20 cellular contexts compared by ENCODE assay signal in genomic region chr10:92153-92552, GRCh38. TPM values are rescaled to one million over a fixed set of nuclear protein-coding genes. Genes with fewer than 3 reads are reported as not detected.
A peak's percentile ranks its signal among the peaks of the same experiment; 100 is the strongest.
DNase-seq lines count a peak whose midpoint lies in the region; ATAC-seq and TF ChIP-seq lines count a peak whose summit lies in the region.
"Had no signal": no experiment of that assay in that cellular context is flagged by ENCODE, and none has a peak within 500 bp of the region (broad histone marks: within the 10 kb centered on the region; RNA-seq: fewer than 3 reads in every experiment).

No MANE protein-coding gene starts in this region.

- peaks cover 4% of the 10 kb centered on the region; the same call in 1 of the 2 replicates for H3F3A ChIP-seq in PC-9 (ENCODE audit: insufficient read depth, low read depth)

- intact Hi-C loops in PC-9 (cut with micrococcal nuclease; ENCODE audit: unreplicated experiment), result no loop called here
- intact Hi-C loops in thyroid gland (cut with DNase I), result no loop called here

- H3K27me3 ChIP-seq in PC-9 (ENCODE audit: insufficient read depth, low read depth) (no peaks in the 10 kb centered on the region), lung (ENCODE audit: control insufficient read depth, insufficient read depth) (no peaks in the 10 kb centered on the region), thyroid gland (no peaks in the 10 kb centered on the region), BE2C (no peaks in the 10 kb centered on the region)

- no TSS peak for BruUV-seq in PC-9 (replicated peaks; lab: Mats Ljungman, UMichigan)

- DNase-seq in DMS53 (lab: John Stamatoyannopoulos, UW) (peak; percentile 39), DMS53 treated with DMSO at 0.1 percent for 48 hours (lab: John Stamatoyannopoulos, UW; ENCODE audit: unreplicated experiment) (no peak), PC-9 (no peak), lung (ENCODE audit: low spot score) (peak; percentile 22), thyroid gland (peak; percentile 73 to 75), BE2C (no peak)
- DNase-seq: 8988T, GDM1, HCEC 1CT, KG1, NCI-H1092, NCI-H1694, NCI-H2107, NCI-H2227 treated with DMSO at 0.1 percent for 48 hours, NCI-H69, SW 1271 had no signal

- H3K9me3 ChIP-seq in PC-9 (ENCODE audit: insufficient read depth, low read depth) (peaks cover 7% of the 10 kb centered on the region; the same call in 1 of the 2 replicates), lung (ENCODE audit: control insufficient read depth in 2 of 2, insufficient read depth in 1 of 2, low read length in 1 of 2) (peaks cover 5 to 9% of the 10 kb centered on the region in 2 donors), thyroid gland (no peaks in the 10 kb centered on the region), BE2C (no peaks in the 10 kb centered on the region; the same call in 1 of the 2 replicates)

- H3K4me3 ChIP-seq in PC-9, result no peak overlapping the region
- H3K4me3 ChIP-seq in lung, result no peak overlapping the region
- no peak overlapping the region for H3K4me3 ChIP-seq in thyroid gland (replicated peaks in 1 of 3)
- H3K4me3 ChIP-seq in BE2C (ENCODE audit: low read depth, low read length), result no peak overlapping the region

- H3K27ac ChIP-seq in PC-9 (peak overlapping the region; percentile 43; the same call in 1 of the 2 replicates), lung (ENCODE audit: low read depth in 1 of 2, low read length in 1 of 2) (peak overlapping the region in 1 of 2 donors; percentile 66), thyroid gland (peak overlapping the region; percentile 95 to 98 (median 97))

- POLR2A ChIA-PET in PC-9 (lab: Charles Lee; ENCODE audit: unreplicated experiment), result no interaction called here

- no peaks in the 10 kb centered on the region for H4K20me1 ChIP-seq in PC-9 (ENCODE audit: insufficient read depth)

- H3K36me3 ChIP-seq in PC-9 (ENCODE audit: low read depth), result no peaks in the 10 kb centered on the region
- H3K36me3 ChIP-seq in lung (ENCODE audit: control insufficient read depth in 2 of 2, insufficient read depth in 2 of 2, low read length in 2 of 2), result no peaks in the 10 kb centered on the region
- no peaks in the 10 kb centered on the region for H3K36me3 ChIP-seq in thyroid gland
- no peaks in the 10 kb centered on the region for H3K36me3 ChIP-seq in BE2C

- CTCF ChIA-PET in PC-9 (lab: Charles Lee), result interaction anchor here (0.6 kb wide), 1 partner anchor 15 kb away, joined by 3 read pairs; no protein-coding TSS in a partner anchor

- WGBS in lung, 2 donors, result 68 to 82% methylated on average over 4 of the region's 4 CpGs
- WGBS in thyroid gland, 2 donors, result 42 to 57% methylated on average over 4 of the region's 4 CpGs

- TF ChIP-seq POLR2A in thyroid gland (IDR thresholded peaks at IDR 0.05), result peak in 1 of 2 donors; percentile 0

- no peak for TF ChIP-seq CTCF in PC-9 (conservative IDR thresholded peaks at IDR 0.05)
- no peak for TF ChIP-seq CTCF in lung (IDR thresholded peaks at IDR 0.05; ENCODE audit: control extremely low read depth, extremely low read depth)
- no peak for TF ChIP-seq CTCF in thyroid gland (IDR thresholded peaks at IDR 0.05)
- TF ChIP-seq CTCF in BE2C (IDR thresholded peaks at IDR 0.05; ENCODE audit: low read depth, low read length), result no peak

- no peaks in the 10 kb centered on the region for H3K79me2 ChIP-seq in PC-9 (ENCODE audit: low read depth)

- H2AFZ ChIP-seq in PC-9, result no peak overlapping the region

- no peak for ATAC-seq in lung (ENCODE audit: insufficient read depth, low FRiP score)
- ATAC-seq in GM19351 (IDR thresholded peaks at IDR 0.05; ENCODE audit: unreplicated experiment), result no peak
- ATAC-seq in HG02642 (IDR thresholded peaks at IDR 0.05; ENCODE audit: poor library complexity, unreplicated experiment), result no peak
- ATAC-seq: CD8-positive, alpha-beta T cell had no signal

- H3K9me2 ChIP-seq in PC-9 (ENCODE audit: insufficient read depth), result no peaks in the 10 kb centered on the region

- H3K4me2 ChIP-seq in PC-9, result peak overlapping the region; percentile 75

- H3K4me1 ChIP-seq in PC-9 (replicated peaks; ENCODE audit: insufficient read depth), result peaks cover 19% of the 10 kb centered on the region
- H3K4me1 ChIP-seq in lung (ENCODE audit: control insufficient read depth in 2 of 2, insufficient read depth in 2 of 2, low read length in 2 of 2), result peaks cover 0 to 4% of the 10 kb centered on the region in 2 donors
- H3K4me1 ChIP-seq in thyroid gland, result peaks cover 30 to 41% of the 10 kb centered on the region in 2 donors
- no peaks in the 10 kb centered on the region for H3K4me1 ChIP-seq in BE2C

RNA-seq across cellular contexts. Expression of gene TUBB8, which starts 43.1 kb away (rescaled TPM):
- total RNA-seq in PC-9 (2021) (0.53 and 0.59 TPM in 2 replicates), lung (under 1 TPM in 1 of 2 donors, not detected in 1; 0.15 TPM), thyroid gland (1 to 10 TPM in 1 of 4 donors, under 1 TPM in 2, not detected in 1; 0.40 to 2.0 (median 0.50) TPM)
- polyA plus RNA-seq in lung, result under 1 TPM in 1 of 2 donors, not detected in 1; 0.27 TPM
- polyA plus RNA-seq in BE2C (2012; ENCODE audit: insufficient read depth, insufficient read length, low read depth), result not detected
- total RNA-seq: CD8-positive, alpha-beta T cell; SK-MEL-5 had no signal

RNA-seq across cellular contexts. Expression of gene ZMYND11, which starts 43.1 kb away (rescaled TPM):
- total RNA-seq in PC-9 (2021) (51.7 and 54.0 TPM in 2 replicates), lung (10 to 100 TPM; 55.7 to 78.3 TPM), thyroid gland (100 to 1,000 TPM; 127 to 179 (median 154) TPM)
- 10 to 100 TPM; 29.5 to 30.7 TPM for polyA plus RNA-seq in lung
- 30.0 TPM for polyA plus RNA-seq in BE2C (2012; ENCODE audit: insufficient read depth, insufficient read length, low read depth)

Comparison
In these comparisons a context has a peak if more than half of its experiments do, and no peak if none do; other contexts are left out.
1. DNase-seq: peak in DMS53 (single experiment), lung (single experiment) and thyroid gland (2 of 2); none in DMS53 treated with DMSO at 0.1 percent for 48 hours (single experiment), PC-9 (0 of 2) and BE2C (single experiment).